14 cellular contexts compared by ENCODE assay signal in the genomic region with DNA sequence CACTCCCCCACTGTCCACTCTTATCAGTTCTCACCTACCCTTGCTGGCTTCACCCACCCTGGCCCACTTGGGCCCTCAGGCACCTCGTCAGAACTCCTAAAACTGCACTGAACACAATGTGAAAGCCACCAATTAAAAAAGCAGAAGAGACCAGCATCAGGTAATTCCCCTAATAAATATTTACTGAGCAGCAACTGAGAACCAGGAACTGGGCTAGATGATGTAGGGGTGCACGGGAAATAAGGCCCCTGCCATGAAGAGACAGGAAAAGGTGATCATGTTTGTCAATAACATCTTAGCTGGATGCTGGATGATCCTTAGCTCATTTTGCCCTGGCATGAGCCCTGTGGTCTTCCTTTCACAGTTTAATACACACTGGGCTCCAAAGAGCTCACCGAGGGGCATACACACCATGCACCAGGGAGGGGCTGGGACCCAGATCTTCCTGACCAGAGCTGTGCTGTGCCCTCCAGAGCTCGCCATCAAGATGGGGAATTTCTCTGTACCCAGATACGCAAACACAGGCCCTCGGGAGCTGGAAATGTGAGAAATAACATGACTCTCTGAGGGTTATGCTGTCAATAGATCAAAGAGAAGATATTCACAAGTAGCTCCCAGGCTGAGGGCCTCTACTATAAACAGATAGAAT.
DNase-seq lines count a peak whose midpoint lies in the region; ATAC-seq and TF ChIP-seq lines count a peak whose summit lies in the region.
"Had no signal": no experiment of that assay in that cellular context is flagged by ENCODE, and none has a peak within 500 bp of the region (broad histone marks: within the 10 kb centered on the region; RNA-seq: fewer than 3 reads in every experiment).

No MANE protein-coding gene starts in this region.

- no peak for DNase-seq in activated CD4-positive, alpha-beta T cell treated with anti-CD3 and anti-CD28 coated beads for 36 hours
- DNase-seq in activated CD4-positive, alpha-beta T cell treated with anti-CD3 and anti-CD28 coated beads, Interleukin-2, amount 50 U/mL, for 4 hours: no peak
- DNase-seq in osteoblast (ENCODE audit: insufficient read length, low spot score, missing footprints) (no peak), NCI-H1417 treated with DMSO at 0.1 percent for 48 hours (lab: John Stamatoyannopoulos, UW) (no peak)
- no peak for DNase-seq in central memory CD4-positive, alpha-beta T cell
- DNase-seq in activated naive CD4-positive, alpha-beta T cell treated with Interleukin-2 at 50 U/mL for 16 hours: no peak
- DNase-seq: hippocampal formation; stimulated activated CD4-positive, alpha-beta T cell treated with anti-CD3 and anti-CD28 coated beads, Interleukin-2, amount 100 ng/mL, for 24 hours; upper lobe of right lung had no signal

- no peaks in the 10 kb centered on the region for H3K79me2 ChIP-seq in osteoblast (ENCODE audit: insufficient read depth, low read length)

- peaks cover 8% of the 10 kb centered on the region for H3K4me1 Mint-ChIP-seq in activated CD4-positive, alpha-beta T cell treated with anti-CD3 and anti-CD28 coated beads for 36 hours

- intact Hi-C loops in activated CD4-positive, alpha-beta T cell treated with anti-CD3 and anti-CD28 coated beads for 36 hours (cut with DNase I, micrococcal nuclease): no loop called here

- H3K9me3 Mint-ChIP-seq in activated CD4-positive, alpha-beta T cell treated with anti-CD3 and anti-CD28 coated beads for 36 hours (ENCODE audit: low read depth): no peaks in the 10 kb centered on the region

- H4K20me1 ChIP-seq in osteoblast (ENCODE audit: insufficient read depth, low read length): no peaks in the 10 kb centered on the region

- H3K36me3 ChIP-seq in osteoblast (ENCODE audit: insufficient read depth, low read length): no peaks in the 10 kb centered on the region
- H3K36me3 ChIP-seq: upper lobe of right lung had no signal

- H3K27me3 Mint-ChIP-seq in activated CD4-positive, alpha-beta T cell treated with anti-CD3 and anti-CD28 coated beads for 36 hours: no peaks in the 10 kb centered on the region
- H3K27me3 Mint-ChIP-seq: dendritic cell treated with granulocyte-macrophage colony-stimulating factor and Interleukin-4, amounts not matched to agents 40 ng/mL and 50 ng/mL, for 4 days; naive thymus-derived CD8-positive, alpha-beta T cell had no signal

- peak overlapping the region; percentile 14 for H2AFZ ChIP-seq in osteoblast (ENCODE audit: low read length)

- H3K27ac ChIP-seq in osteoblast (ENCODE audit: low read depth, low read length): no peak overlapping the region
- H3K27ac ChIP-seq: 22Rv1, upper lobe of right lung had no signal

- H3K4me3 ChIP-seq in osteoblast (ENCODE audit: insufficient read depth, low read length): no peak overlapping the region
- H3K4me3 ChIP-seq: upper lobe of right lung had no signal

- no peak overlapping the region for H3K4me2 ChIP-seq in osteoblast (ENCODE audit: insufficient read depth, low read length)

- POLR2A ChIA-PET in activated CD4-positive, alpha-beta T cell treated with anti-CD3 and anti-CD28 coated beads for 36 hours (lab: Charles Lee): no interaction called here

- no peaks in the 10 kb centered on the region for H3K36me3 Mint-ChIP-seq in activated CD4-positive, alpha-beta T cell treated with anti-CD3 and anti-CD28 coated beads for 36 hours (ENCODE audit: low read depth)

- peak; percentile 40 for ATAC-seq in activated CD4-positive, alpha-beta T cell treated with anti-CD3 and anti-CD28 coated beads for 36 hours
- ATAC-seq in GM21528 (IDR thresholded peaks at IDR 0.05; ENCODE audit: low FRiP score, unreplicated experiment) (peak; percentile 88), HG03159 (IDR thresholded peaks at IDR 0.05; ENCODE audit: unreplicated experiment) (peak; percentile 96)
- ATAC-seq: naive thymus-derived CD8-positive, alpha-beta T cell; upper lobe of right lung had no signal

- H3K27me3 ChIP-seq in osteoblast (ENCODE audit: insufficient read depth, low read length): no peaks in the 10 kb centered on the region
- H3K27me3 ChIP-seq: upper lobe of right lung had no signal

- CTCF ChIA-PET in activated CD4-positive, alpha-beta T cell treated with anti-CD3 and anti-CD28 coated beads for 36 hours (lab: Charles Lee): interaction anchor here (0.5 to 0.8 kb wide), 2 partner anchors 53 to 178 kb away, joined by 3 read pairs; no protein-coding TSS in a partner anchor

- no peaks in the 10 kb centered on the region for H3K9me3 ChIP-seq in osteoblast (ENCODE audit: low read depth, low read length)
- H3K9me3 ChIP-seq: upper lobe of right lung had no signal

- H3K4me1 ChIP-seq in osteoblast (ENCODE audit: insufficient read depth, low read length): peaks cover 11% of the 10 kb centered on the region
- H3K4me1 ChIP-seq: upper lobe of right lung had no signal

- no peak for TF ChIP-seq CTCF in osteoblast (IDR thresholded peaks at IDR 0.05; ENCODE audit: extremely low read depth, low read depth, low read length)

- H3K27ac Mint-ChIP-seq in activated CD4-positive, alpha-beta T cell treated with anti-CD3 and anti-CD28 coated beads for 36 hours: no peak overlapping the region
- H3K27ac Mint-ChIP-seq: dendritic cell treated with granulocyte-macrophage colony-stimulating factor and Interleukin-4, amounts not matched to agents 40 ng/mL and 50 ng/mL, for 4 days had no signal

- H3K4me3 Mint-ChIP-seq in activated CD4-positive, alpha-beta T cell treated with anti-CD3 and anti-CD28 coated beads for 36 hours: no peak overlapping the region
- H3K4me3 Mint-ChIP-seq: dendritic cell treated with granulocyte-macrophage colony-stimulating factor and Interleukin-4, amounts not matched to agents 40 ng/mL and 50 ng/mL, for 4 days; naive thymus-derived CD8-positive, alpha-beta T cell had no signal

Comparison
In these comparisons a context has a peak if more than half of its experiments do, and no peak if none do; other contexts are left out.
1. ATAC-seq: peak in every context shown above with its lines; median percentile 96 in HG03159; 88 in GM21528; 40 in activated CD4-positive, alpha-beta T cell treated with anti-CD3 and anti-CD28 coated beads for 36 hours.